ENCODE assay signal across 1 cellular context in the genomic region with DNA sequence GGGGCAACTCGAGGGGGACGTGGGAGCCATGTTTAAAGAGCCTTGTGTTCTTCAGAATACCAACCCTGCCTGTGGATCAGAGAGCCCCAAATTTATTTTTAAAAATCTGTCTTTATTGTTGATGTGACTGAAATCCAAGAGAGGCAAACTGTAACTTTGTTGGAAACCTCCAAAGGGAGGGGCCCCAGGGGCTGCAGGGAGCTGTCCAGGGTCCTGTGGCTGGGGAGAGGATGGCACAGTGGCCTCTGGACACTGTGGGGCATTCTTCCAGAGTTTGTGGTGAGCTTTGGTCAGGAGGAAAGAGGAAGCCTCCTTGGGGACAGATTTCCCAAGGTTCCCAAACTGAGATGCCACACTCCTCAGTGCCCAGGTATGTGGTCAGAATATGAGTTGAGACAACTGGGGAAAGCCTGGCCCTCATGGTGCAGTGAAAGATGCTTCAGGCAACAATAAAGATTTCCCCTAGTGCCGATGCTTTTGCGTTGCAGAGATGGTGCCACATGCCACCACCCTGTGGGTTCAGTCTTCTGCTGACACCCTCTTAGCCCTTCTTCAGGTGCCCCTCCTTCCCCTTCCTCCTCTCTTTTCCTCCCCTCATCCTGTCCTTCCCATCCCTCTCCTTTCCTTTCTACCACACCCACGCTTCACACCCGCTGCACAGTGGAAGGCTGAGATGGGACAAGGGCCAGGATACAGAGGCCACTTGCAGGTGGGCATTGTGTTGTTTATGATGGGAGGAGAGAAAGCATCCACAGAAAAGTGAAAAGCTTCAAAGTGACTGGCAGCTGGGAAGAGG.
TF ChIP-seq lines count a peak whose summit lies in the region.

No MANE protein-coding gene starts in this region.

TF ChIP-seq in HepG2, 621 proteins besides CTCF, POLR2A, EP300 and RAD21 (continued from another document and continues in another):
- TF ChIP-seq, protein P1, sequence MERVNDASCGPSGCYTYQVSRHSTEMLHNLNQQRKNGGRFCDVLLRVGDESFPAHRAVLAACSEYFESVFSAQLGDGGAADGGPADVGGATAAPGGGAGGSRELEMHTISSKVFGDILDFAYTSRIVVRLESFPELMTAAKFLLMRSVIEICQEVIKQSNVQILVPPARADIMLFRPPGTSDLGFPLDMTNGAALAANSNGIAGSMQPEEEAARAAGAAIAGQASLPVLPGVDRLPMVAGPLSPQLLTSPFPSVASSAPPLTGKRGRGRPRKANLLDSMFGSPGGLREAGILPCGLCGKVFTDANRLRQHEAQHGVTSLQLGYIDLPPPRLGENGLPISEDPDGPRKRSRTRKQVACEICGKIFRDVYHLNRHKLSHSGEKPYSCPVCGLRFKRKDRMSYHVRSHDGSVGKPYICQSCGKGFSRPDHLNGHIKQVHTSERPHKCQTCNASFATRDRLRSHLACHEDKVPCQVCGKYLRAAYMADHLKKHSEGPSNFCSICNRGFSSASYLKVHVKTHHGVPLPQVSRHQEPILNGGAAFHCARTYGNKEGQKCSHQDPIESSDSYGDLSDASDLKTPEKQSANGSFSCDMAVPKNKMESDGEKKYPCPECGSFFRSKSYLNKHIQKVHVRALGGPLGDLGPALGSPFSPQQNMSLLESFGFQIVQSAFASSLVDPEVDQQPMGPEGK (CRISPR knock-in tag; IDR thresholded peaks at IDR 0.05) = 0 out of 2 replicates have a peak, but pooled peaks have one; percentile 30
- TF ChIP-seq ZSCAN9 (CRISPR knock-in tag; IDR thresholded peaks at IDR 0.05; ENCODE audit: borderline replicate concordance) (no peak), ZNF367 (CRISPR knock-in tag; IDR thresholded peaks at IDR 0.05; ENCODE audit: borderline replicate concordance) (no peak), HDAC1 (CRISPR knock-in tag; IDR thresholded peaks at IDR 0.05) (no peak), ZNF879 (CRISPR knock-in tag; IDR thresholded peaks at IDR 0.05) (no peak), ZBTB7A (CRISPR knock-in tag; IDR thresholded peaks at IDR 0.05) (no peak), MTA1 (CRISPR knock-in tag; IDR thresholded peaks at IDR 0.05; ENCODE audit: borderline replicate concordance) (no peak), BCL6 (CRISPR knock-in tag; IDR thresholded peaks at IDR 0.05) (no peak), KAT7 (CRISPR knock-in tag; IDR thresholded peaks at IDR 0.05; ENCODE audit: borderline replicate concordance) (no peak), PCBP1 (IDR thresholded peaks at IDR 0.05; ENCODE audit: borderline replicate concordance, low read depth, low read length) (no peak), HOXA7 (CRISPR knock-in tag; IDR thresholded peaks at IDR 0.05) (no peak), ZNF720 (CRISPR knock-in tag; IDR thresholded peaks at IDR 0.05) (no peak), ZNF543 (CRISPR knock-in tag; IDR thresholded peaks at IDR 0.05) (no peak), XRCC5 (optimal IDR thresholded peaks at IDR 0.05; ENCODE audit: low read length) (no peak), SNAI1 (CRISPR knock-in tag; IDR thresholded peaks at IDR 0.05; ENCODE audit: borderline replicate concordance) (no peak), MIER2 (CRISPR knock-in tag; IDR thresholded peaks at IDR 0.05) (peak; percentile 95), ELF3 (CRISPR knock-in tag; IDR thresholded peaks at IDR 0.05) (no peak), EHMT2 (IDR thresholded peaks at IDR 0.05; ENCODE audit: borderline replicate concordance, low read depth, low read length) (peak; percentile 70; the same call in 1 of the 2 replicates), ZFX (CRISPR knock-in tag; IDR thresholded peaks at IDR 0.05; ENCODE audit: low read depth) (no peak), SPEN (CRISPR knock-in tag; IDR thresholded peaks at IDR 0.05; ENCODE audit: low read depth) (no peak), ZFP36 (IDR thresholded peaks at IDR 0.05; ENCODE audit: borderline replicate concordance, low read depth, low read length, partially characterized antibody) (no peak), ZNF703 (CRISPR knock-in tag; IDR thresholded peaks at IDR 0.05; ENCODE audit: borderline replicate concordance) (no peak), MAFK (conservative IDR thresholded peaks at IDR 0.05 in 1 of 2, IDR thresholded peaks at IDR 0.05 in 1 of 2; ENCODE audit: low read length in 2 of 2) (no peak), GLI4 (CRISPR knock-in tag; IDR thresholded peaks at IDR 0.05; ENCODE audit: borderline replicate concordance) (no peak), KLF15 (CRISPR knock-in tag; IDR thresholded peaks at IDR 0.05; ENCODE audit: borderline replicate concordance) (no peak), ZNF570 (CRISPR knock-in tag; IDR thresholded peaks at IDR 0.05; ENCODE audit: borderline replicate concordance) (no peak)
- TF ChIP-seq, protein P2, sequence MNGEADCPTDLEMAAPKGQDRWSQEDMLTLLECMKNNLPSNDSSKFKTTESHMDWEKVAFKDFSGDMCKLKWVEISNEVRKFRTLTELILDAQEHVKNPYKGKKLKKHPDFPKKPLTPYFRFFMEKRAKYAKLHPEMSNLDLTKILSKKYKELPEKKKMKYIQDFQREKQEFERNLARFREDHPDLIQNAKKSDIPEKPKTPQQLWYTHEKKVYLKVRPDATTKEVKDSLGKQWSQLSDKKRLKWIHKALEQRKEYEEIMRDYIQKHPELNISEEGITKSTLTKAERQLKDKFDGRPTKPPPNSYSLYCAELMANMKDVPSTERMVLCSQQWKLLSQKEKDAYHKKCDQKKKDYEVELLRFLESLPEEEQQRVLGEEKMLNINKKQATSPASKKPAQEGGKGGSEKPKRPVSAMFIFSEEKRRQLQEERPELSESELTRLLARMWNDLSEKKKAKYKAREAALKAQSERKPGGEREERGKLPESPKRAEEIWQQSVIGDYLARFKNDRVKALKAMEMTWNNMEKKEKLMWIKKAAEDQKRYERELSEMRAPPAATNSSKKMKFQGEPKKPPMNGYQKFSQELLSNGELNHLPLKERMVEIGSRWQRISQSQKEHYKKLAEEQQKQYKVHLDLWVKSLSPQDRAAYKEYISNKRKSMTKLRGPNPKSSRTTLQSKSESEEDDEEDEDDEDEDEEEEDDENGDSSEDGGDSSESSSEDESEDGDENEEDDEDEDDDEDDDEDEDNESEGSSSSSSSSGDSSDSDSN (CRISPR knock-in tag; IDR thresholded peaks at IDR 0.05) = no peak
- TF ChIP-seq, protein P3, sequence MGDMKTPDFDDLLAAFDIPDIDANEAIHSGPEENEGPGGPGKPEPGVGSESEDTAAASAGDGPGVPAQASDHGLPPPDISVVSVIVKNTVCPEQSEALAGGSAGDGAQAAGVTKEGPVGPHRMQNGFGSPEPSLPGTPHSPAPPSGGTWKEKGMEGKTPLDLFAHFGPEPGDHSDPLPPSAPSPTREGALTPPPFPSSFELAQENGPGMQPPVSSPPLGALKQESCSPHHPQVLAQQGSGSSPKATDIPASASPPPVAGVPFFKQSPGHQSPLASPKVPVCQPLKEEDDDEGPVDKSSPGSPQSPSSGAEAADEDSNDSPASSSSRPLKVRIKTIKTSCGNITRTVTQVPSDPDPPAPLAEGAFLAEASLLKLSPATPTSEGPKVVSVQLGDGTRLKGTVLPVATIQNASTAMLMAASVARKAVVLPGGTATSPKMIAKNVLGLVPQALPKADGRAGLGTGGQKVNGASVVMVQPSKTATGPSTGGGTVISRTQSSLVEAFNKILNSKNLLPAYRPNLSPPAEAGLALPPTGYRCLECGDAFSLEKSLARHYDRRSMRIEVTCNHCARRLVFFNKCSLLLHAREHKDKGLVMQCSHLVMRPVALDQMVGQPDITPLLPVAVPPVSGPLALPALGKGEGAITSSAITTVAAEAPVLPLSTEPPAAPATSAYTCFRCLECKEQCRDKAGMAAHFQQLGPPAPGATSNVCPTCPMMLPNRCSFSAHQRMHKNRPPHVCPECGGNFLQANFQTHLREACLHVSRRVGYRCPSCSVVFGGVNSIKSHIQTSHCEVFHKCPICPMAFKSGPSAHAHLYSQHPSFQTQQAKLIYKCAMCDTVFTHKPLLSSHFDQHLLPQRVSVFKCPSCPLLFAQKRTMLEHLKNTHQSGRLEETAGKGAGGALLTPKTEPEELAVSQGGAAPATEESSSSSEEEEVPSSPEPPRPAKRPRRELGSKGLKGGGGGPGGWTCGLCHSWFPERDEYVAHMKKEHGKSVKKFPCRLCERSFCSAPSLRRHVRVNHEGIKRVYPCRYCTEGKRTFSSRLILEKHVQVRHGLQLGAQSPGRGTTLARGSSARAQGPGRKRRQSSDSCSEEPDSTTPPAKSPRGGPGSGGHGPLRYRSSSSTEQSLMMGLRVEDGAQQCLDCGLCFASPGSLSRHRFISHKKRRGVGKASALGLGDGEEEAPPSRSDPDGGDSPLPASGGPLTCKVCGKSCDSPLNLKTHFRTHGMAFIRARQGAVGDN (CRISPR knock-in tag; IDR thresholded peaks at IDR 0.05) = no peak
- TF ChIP-seq, protein P4, sequence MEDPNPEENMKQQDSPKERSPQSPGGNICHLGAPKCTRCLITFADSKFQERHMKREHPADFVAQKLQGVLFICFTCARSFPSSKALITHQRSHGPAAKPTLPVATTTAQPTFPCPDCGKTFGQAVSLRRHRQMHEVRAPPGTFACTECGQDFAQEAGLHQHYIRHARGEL (CRISPR knock-in tag; IDR thresholded peaks at IDR 0.05) = no peak
- TF ChIP-seq, protein P5, sequence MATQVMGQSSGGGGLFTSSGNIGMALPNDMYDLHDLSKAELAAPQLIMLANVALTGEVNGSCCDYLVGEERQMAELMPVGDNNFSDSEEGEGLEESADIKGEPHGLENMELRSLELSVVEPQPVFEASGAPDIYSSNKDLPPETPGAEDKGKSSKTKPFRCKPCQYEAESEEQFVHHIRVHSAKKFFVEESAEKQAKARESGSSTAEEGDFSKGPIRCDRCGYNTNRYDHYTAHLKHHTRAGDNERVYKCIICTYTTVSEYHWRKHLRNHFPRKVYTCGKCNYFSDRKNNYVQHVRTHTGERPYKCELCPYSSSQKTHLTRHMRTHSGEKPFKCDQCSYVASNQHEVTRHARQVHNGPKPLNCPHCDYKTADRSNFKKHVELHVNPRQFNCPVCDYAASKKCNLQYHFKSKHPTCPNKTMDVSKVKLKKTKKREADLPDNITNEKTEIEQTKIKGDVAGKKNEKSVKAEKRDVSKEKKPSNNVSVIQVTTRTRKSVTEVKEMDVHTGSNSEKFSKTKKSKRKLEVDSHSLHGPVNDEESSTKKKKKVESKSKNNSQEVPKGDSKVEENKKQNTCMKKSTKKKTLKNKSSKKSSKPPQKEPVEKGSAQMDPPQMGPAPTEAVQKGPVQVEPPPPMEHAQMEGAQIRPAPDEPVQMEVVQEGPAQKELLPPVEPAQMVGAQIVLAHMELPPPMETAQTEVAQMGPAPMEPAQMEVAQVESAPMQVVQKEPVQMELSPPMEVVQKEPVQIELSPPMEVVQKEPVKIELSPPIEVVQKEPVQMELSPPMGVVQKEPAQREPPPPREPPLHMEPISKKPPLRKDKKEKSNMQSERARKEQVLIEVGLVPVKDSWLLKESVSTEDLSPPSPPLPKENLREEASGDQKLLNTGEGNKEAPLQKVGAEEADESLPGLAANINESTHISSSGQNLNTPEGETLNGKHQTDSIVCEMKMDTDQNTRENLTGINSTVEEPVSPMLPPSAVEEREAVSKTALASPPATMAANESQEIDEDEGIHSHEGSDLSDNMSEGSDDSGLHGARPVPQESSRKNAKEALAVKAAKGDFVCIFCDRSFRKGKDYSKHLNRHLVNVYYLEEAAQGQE (IDR thresholded peaks at IDR 0.05; ENCODE audit: borderline replicate concordance in 1 of 2, low read depth in 1 of 2, low read length in 2 of 2) = peak; percentile 81 to 97
- TF ChIP-seq, protein P6, sequence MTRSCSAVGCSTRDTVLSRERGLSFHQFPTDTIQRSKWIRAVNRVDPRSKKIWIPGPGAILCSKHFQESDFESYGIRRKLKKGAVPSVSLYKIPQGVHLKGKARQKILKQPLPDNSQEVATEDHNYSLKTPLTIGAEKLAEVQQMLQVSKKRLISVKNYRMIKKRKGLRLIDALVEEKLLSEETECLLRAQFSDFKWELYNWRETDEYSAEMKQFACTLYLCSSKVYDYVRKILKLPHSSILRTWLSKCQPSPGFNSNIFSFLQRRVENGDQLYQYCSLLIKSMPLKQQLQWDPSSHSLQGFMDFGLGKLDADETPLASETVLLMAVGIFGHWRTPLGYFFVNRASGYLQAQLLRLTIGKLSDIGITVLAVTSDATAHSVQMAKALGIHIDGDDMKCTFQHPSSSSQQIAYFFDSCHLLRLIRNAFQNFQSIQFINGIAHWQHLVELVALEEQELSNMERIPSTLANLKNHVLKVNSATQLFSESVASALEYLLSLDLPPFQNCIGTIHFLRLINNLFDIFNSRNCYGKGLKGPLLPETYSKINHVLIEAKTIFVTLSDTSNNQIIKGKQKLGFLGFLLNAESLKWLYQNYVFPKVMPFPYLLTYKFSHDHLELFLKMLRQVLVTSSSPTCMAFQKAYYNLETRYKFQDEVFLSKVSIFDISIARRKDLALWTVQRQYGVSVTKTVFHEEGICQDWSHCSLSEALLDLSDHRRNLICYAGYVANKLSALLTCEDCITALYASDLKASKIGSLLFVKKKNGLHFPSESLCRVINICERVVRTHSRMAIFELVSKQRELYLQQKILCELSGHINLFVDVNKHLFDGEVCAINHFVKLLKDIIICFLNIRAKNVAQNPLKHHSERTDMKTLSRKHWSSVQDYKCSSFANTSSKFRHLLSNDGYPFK (CRISPR knock-in tag; IDR thresholded peaks at IDR 0.05; ENCODE audit: borderline replicate concordance) = no peak
- TF ChIP-seq, protein P7, sequence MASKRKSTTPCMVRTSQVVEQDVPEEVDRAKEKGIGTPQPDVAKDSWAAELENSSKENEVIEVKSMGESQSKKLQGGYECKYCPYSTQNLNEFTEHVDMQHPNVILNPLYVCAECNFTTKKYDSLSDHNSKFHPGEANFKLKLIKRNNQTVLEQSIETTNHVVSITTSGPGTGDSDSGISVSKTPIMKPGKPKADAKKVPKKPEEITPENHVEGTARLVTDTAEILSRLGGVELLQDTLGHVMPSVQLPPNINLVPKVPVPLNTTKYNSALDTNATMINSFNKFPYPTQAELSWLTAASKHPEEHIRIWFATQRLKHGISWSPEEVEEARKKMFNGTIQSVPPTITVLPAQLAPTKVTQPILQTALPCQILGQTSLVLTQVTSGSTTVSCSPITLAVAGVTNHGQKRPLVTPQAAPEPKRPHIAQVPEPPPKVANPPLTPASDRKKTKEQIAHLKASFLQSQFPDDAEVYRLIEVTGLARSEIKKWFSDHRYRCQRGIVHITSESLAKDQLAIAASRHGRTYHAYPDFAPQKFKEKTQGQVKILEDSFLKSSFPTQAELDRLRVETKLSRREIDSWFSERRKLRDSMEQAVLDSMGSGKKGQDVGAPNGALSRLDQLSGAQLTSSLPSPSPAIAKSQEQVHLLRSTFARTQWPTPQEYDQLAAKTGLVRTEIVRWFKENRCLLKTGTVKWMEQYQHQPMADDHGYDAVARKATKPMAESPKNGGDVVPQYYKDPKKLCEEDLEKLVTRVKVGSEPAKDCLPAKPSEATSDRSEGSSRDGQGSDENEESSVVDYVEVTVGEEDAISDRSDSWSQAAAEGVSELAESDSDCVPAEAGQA (IDR thresholded peaks at IDR 0.05; ENCODE audit: low read depth) = no peak
- TF ChIP-seq, protein P7 (CRISPR knock-in tag; IDR thresholded peaks at IDR 0.05; ENCODE audit: borderline replicate concordance) = no peak
